Comparison of ENCODE assay signal across 35 cellular contexts in the genomic region with DNA sequence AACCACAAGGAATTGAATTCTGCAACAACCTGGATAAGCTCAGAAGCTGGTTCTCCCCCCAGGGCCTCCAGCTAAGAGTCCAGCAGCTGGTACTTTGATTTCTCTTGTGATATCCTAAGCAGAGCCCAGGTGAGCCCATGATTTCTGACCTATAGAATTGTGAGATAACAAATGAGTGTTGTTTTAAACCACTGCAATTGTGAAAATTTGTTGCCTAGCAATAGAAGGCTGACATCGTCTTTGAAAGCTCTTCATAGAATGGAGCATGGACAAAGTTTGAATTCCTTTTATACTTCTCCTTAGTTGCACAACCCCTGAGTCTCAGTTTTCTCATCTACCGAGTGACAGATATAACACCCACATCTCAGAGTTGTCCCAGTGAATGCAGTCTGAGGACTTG.
DNase-seq lines count a peak whose midpoint lies in the region; ATAC-seq, FAIRE-seq and TF ChIP-seq lines count a peak whose summit lies in the region.
"Had no signal": no experiment of that assay in that cellular context is flagged by ENCODE, and none has a peak within 500 bp of the region (broad histone marks: within the 10 kb centered on the region; RNA-seq: fewer than 3 reads in every experiment).

No MANE protein-coding gene starts in this region.

- no peak for FAIRE-seq in RCC 7860 (lab: Jason Lieb, UNC)
- FAIRE-seq: A204.1, A549, D721Med had no signal

- no peak overlapping the region for H2BK12ac ChIP-seq in trophoblast cell (ENCODE audit: low read length)

- no peak overlapping the region for H4K91ac ChIP-seq in trophoblast cell (ENCODE audit: low read depth, low read length)

- no peaks in the 10 kb centered on the region for H3K79me1 ChIP-seq in trophoblast cell (ENCODE audit: low read length)

- no peaks in the 10 kb centered on the region for H3K9me3 ChIP-seq in endodermal cell (ENCODE audit: control insufficient read depth, low read length)
- no peaks in the 10 kb centered on the region for H3K9me3 ChIP-seq in trophoblast cell (ENCODE audit: insufficient read depth, low read depth, low read length)
- H3K9me3 ChIP-seq in heart right ventricle = peaks cover 0 to 22% (median 3%) of the 10 kb centered on the region in 11 donors
- H3K9me3 ChIP-seq: BE2C, Caco-2 had no signal

- no peak overlapping the region for H4K12ac ChIP-seq in trophoblast cell (ENCODE audit: low read depth, low read length)

- H3K23ac ChIP-seq in trophoblast cell (ENCODE audit: low read length) = no peak overlapping the region

- 94 to 100% methylated on average over 2 of the region's 2 CpGs for WGBS in endodermal cell (ENCODE audit: insufficient coverage in 1 of 2, insufficient read length in 1 of 2), 2 experiments
- WGBS in trophoblast cell (ENCODE audit: extremely low coverage, insufficient coverage, insufficient read length) = no CpG with 5 or more reads among the region's 2 CpGs
- WGBS in heart right ventricle, 2 donors = 95 to 97% methylated on average over 2 of the region's 2 CpGs

- H2BK5ac ChIP-seq in trophoblast cell (ENCODE audit: low read depth, low read length, poor library complexity) = no peak overlapping the region

- H3K27ac Mint-ChIP-seq in endodermal cell = no peak overlapping the region
- H3K27ac Mint-ChIP-seq: B cell; CD14-positive monocyte; CD4-positive, alpha-beta memory T cell; CD4-positive, alpha-beta T cell; CD4-positive, CD25-positive, alpha-beta regulatory T cell; CD8-positive, alpha-beta memory T cell; CD8-positive, alpha-beta T cell had no signal

- H3K36me3 ChIP-seq in endodermal cell (ENCODE audit: control insufficient read depth, insufficient read depth, low read length) (no peaks in the 10 kb centered on the region), trophoblast cell (ENCODE audit: control insufficient read depth in 1 of 2, insufficient read depth in 2 of 2, low read length in 2 of 2) (no peaks in the 10 kb centered on the region), heart right ventricle (no peaks in the 10 kb centered on the region)
- H3K36me3 ChIP-seq: BE2C; BLaER1; BLaER1 treated with 17β-estradiol and CSF1 and Interleukin-3, amounts not matched to agents 10 nM and 100 nM had no signal

- no peak overlapping the region for H3K4me2 ChIP-seq in trophoblast cell (ENCODE audit: low read length)
- H3K4me2 ChIP-seq: A549, BLaER1 had no signal

- no peaks in the 10 kb centered on the region for H3K4me1 Mint-ChIP-seq in endodermal cell
- H3K4me1 Mint-ChIP-seq: B cell; CD14-positive monocyte; CD4-positive, alpha-beta memory T cell; CD4-positive, CD25-positive, alpha-beta regulatory T cell; CD8-positive, alpha-beta memory T cell had no signal

- DNase-seq in endodermal cell (peak; percentile 17), islet precursor cell (peak; percentile 5), trophoblast cell (peak; percentile 87 to 92), heart right ventricle (no peak), RCC 7860 (ENCODE audit: low spot score) (no peak)
- DNase-seq: 8988T; ACHN; AML-193; BE2C; C1 segment of cervical spinal cord; Caco-2; Calu3; CD4-positive, alpha-beta memory T cell; CD4-positive, alpha-beta T cell; CD4-positive, CD25-positive, alpha-beta regulatory T cell; CD8-positive, alpha-beta memory T cell; CD8-positive, alpha-beta T cell; COR-L47; DMS 273 treated with DMSO at 0.1 percent for 48 hours; DMS153; DMS53; DMS79; DMS79 treated with DMSO at 0.1 percent for 48 hours; DND-41; EL had no signal

- H3K27ac ChIP-seq in endodermal cell (ENCODE audit: low read depth, low read length) (no peak overlapping the region), trophoblast cell (ENCODE audit: low read depth, low read length) (no peak overlapping the region), heart right ventricle (no peak overlapping the region)
- H3K27ac ChIP-seq: 22Rv1; A549; BLaER1; BLaER1 treated with 17β-estradiol and CSF1 and Interleukin-3, amounts not matched to agents 10 nM and 100 nM; C4-2B had no signal

- H3K36me3 Mint-ChIP-seq in endodermal cell (ENCODE audit: low read depth) = no peaks in the 10 kb centered on the region
- H3K36me3 Mint-ChIP-seq: CD14-positive monocyte; CD4-positive, alpha-beta memory T cell; CD4-positive, CD25-positive, alpha-beta regulatory T cell; CD8-positive, alpha-beta memory T cell; CD8-positive, alpha-beta T cell had no signal

- H2AFZ ChIP-seq in trophoblast cell (ENCODE audit: insufficient read depth, low read length, poor library complexity) = no peak overlapping the region

- H3K79me2 ChIP-seq in trophoblast cell (ENCODE audit: control insufficient read depth, insufficient read depth, low read length, poor library complexity) = no peaks in the 10 kb centered on the region

- H2BK120ac ChIP-seq in trophoblast cell (ENCODE audit: insufficient read depth, low read length, poor library complexity) = no peak overlapping the region

- H3K4me3 Mint-ChIP-seq in endodermal cell = no peak overlapping the region
- H3K4me3 Mint-ChIP-seq: B cell; CD14-positive monocyte; CD4-positive, alpha-beta memory T cell; CD4-positive, alpha-beta T cell; CD4-positive, CD25-positive, alpha-beta regulatory T cell; CD8-positive, alpha-beta memory T cell; CD8-positive, alpha-beta T cell had no signal

- H3K4me1 ChIP-seq in endodermal cell (ENCODE audit: control insufficient read depth, insufficient read depth, low read length) (no peaks in the 10 kb centered on the region), trophoblast cell (ENCODE audit: control insufficient read depth in 1 of 2, insufficient read depth in 2 of 2, low read length in 2 of 2) (no peaks in the 10 kb centered on the region), heart right ventricle (no peaks in the 10 kb centered on the region)
- H3K4me1 ChIP-seq: A549, BE2C had no signal

- H3K4me3 ChIP-seq in endodermal cell (ENCODE audit: low read length) = no peak overlapping the region
- H3K4me3 ChIP-seq in trophoblast cell (ENCODE audit: low read depth, low read length) = no peak overlapping the region
- H3K4me3 ChIP-seq in heart right ventricle = no peak overlapping the region
- H3K4me3 ChIP-seq: A549; BLaER1; BLaER1 treated with 17β-estradiol and CSF1 and Interleukin-3, amounts not matched to agents 10 nM and 100 nM had no signal

- TF ChIP-seq CTCF in endodermal cell (conservative IDR thresholded peaks at IDR 0.05) (no peak), heart right ventricle (IDR thresholded peaks at IDR 0.05) (no peak)

- peaks cover 2% of the 10 kb centered on the region for H3K27me3 Mint-ChIP-seq in endodermal cell (ENCODE audit: insufficient read depth)
- H3K27me3 Mint-ChIP-seq: CD4-positive, CD25-positive, alpha-beta regulatory T cell had no signal

- no peak overlapping the region for H3K4ac ChIP-seq in trophoblast cell (ENCODE audit: low read depth, low read length)

- ATAC-seq in heart right ventricle (no peak), HG02678 (IDR thresholded peaks at IDR 0.05; ENCODE audit: unreplicated experiment) (no peak)
- ATAC-seq: A549; CD8-positive, alpha-beta T cell had no signal

- H2AK5ac ChIP-seq in trophoblast cell (ENCODE audit: low read length) = no peak overlapping the region

- H3K9ac ChIP-seq in endodermal cell (ENCODE audit: extremely low read depth, low read length, poor library complexity, severe bottlenecking) = no peak overlapping the region
- no peak overlapping the region for H3K9ac ChIP-seq in trophoblast cell (ENCODE audit: low read length)
- H3K9ac ChIP-seq: BLaER1; BLaER1 treated with 17β-estradiol and CSF1 and Interleukin-3, amounts not matched to agents 10 nM and 100 nM had no signal

- H3K18ac ChIP-seq in trophoblast cell (ENCODE audit: low read length) = no peak overlapping the region

- H4K8ac ChIP-seq in trophoblast cell (ENCODE audit: low read depth, low read length) = no peak overlapping the region

- no peak overlapping the region for H3K14ac ChIP-seq in trophoblast cell (ENCODE audit: low read length)

- intact Hi-C loops in heart right ventricle (cut with DNase I) = no loop called here

- H3K9me3 Mint-ChIP-seq in endodermal cell = peaks cover 6% of the 10 kb centered on the region
- H3K9me3 Mint-ChIP-seq: CD4-positive, CD25-positive, alpha-beta regulatory T cell had no signal

- H3K27me3 ChIP-seq in endodermal cell (ENCODE audit: control insufficient read depth, insufficient read depth, low read length, poor library complexity, severe bottlenecking) (no peaks in the 10 kb centered on the region), trophoblast cell (ENCODE audit: insufficient read depth, low read length) (no peaks in the 10 kb centered on the region), heart right ventricle (peaks cover 0 to 28% (median 11%) of the 10 kb centered on the region in 7 donors)
- H3K27me3 ChIP-seq: BE2C had no signal

Comparison
In these comparisons a context has a peak if more than half of its experiments do, and no peak if none do; other contexts are left out.
1. DNase-seq: peak in endodermal cell (single experiment), islet precursor cell (single experiment) and trophoblast cell (2 of 2); none in heart right ventricle (0 of 2) and RCC 7860 (single experiment).